ENCODE assay signal across 27 cellular contexts in genomic region chr12:98341021-98341420, GRCh38.
"Had no signal": no experiment of that assay in that cellular context is flagged by ENCODE, and none has a peak within 500 bp of the region (broad histone marks: within the 10 kb centered on the region; RNA-seq: fewer than 3 reads in every experiment).

No MANE protein-coding gene starts in this region.

- DNase-seq: stimulated activated CD4-positive, alpha-beta T cell treated with anti-CD3 and anti-CD28 coated beads, Interleukin-2, amount 100 ng/mL, for 48 hours; stimulated activated CD4-positive, alpha-beta T cell treated with anti-CD3 and anti-CD28 coated beads, Interleukin-4, amount 100 ng/mL, for 1 hour; stimulated activated CD4-positive, alpha-beta T cell treated with anti-CD3 and anti-CD28 coated beads, Interleukin-4, amount 100 ng/mL, for 24 hours; stimulated activated CD4-positive, alpha-beta T cell treated with anti-CD3 and anti-CD28 coated beads, Interleukin-4, amount 100 ng/mL, for 4 hours; stimulated activated CD8-positive, alpha-beta memory T cell treated with anti-CD3 and anti-CD28 coated beads, Interleukin-4, amount 100 ng/mL, for 48 hours; stimulated activated naive B cell treated with anti-CD40 and anti-IgM and Interleukin-4, amounts not matched to agents 10 μg/mL and 1 μg/mL and 100 μg/mL, for 72 hours; stimulated activated naive CD4-positive, alpha-beta T cell; stimulated activated naive CD4-positive, alpha-beta T cell treated with Interleukin-2 at 50 U/mL for 16 hours; stimulated activated naive CD8-positive, alpha-beta T cell treated with anti-CD3 and anti-CD28 coated beads, Interleukin-15, amount 100 ng/mL, for 72 hours; stimulated activated naive CD8-positive, alpha-beta T cell treated with anti-CD3 and anti-CD28 coated beads, Interleukin-15, Interleukin-2, amounts not matched to agents 100 U/mL and 50 U/mL, for 24 hours; stomach; substantia nigra; testis; thyroid gland; tibial artery; transverse colon; trophoblast cell; upper lobe of left lung; upper lobe of right lung; uterus had no signal

- ATAC-seq: stimulated activated effector memory CD8-positive, alpha-beta T cell treated with anti-CD3 and anti-CD28 coated beads, Interleukin-12 subunit alpha, Interleukin-12 subunit beta, amount 100 ng/mL, for 72 hours; stimulated activated memory B cell treated with anti-CD40 and anti-IgM and Interleukin-4, amounts not matched to agents 10 μg/mL and 1 μg/mL and 100 μg/mL, for 72 hours; stimulated activated naive B cell treated with anti-CD40 and anti-IgM and Interleukin-4, amounts not matched to agents 10 μg/mL and 1 μg/mL and 100 μg/mL, for 72 hours; stimulated activated naive CD8-positive, alpha-beta T cell treated with anti-CD3 and anti-CD28 coated beads, Interleukin-15, amount 100 ng/mL, for 72 hours; stimulated activated naive CD8-positive, alpha-beta T cell treated with anti-CD3 and anti-CD28 coated beads, Interleukin-15, Interleukin-2, amounts not matched to agents 100 U/mL and 50 U/mL, for 24 hours; upper lobe of right lung had no signal

- FAIRE-seq: urothelium cell line had no signal

- H3K27ac ChIP-seq: stomach, suprapubic skin, testis, thoracic aorta, thyroid gland, tibial artery, tibial nerve, transverse colon, upper lobe of left lung, upper lobe of right lung, uterus, vagina had no signal

- H3K4me3 ChIP-seq: stomach, suprapubic skin, testis, thoracic aorta, thyroid gland, tibial artery, tibial nerve, transverse colon, upper lobe of left lung, upper lobe of right lung, uterus, vagina had no signal

- H3K27me3 ChIP-seq: suprapubic skin, testis, thyroid gland, tibial artery, tibial nerve, transverse colon, upper lobe of left lung, upper lobe of right lung, uterus, vagina had no signal

- H3K36me3 ChIP-seq: stomach, suprapubic skin, thoracic aorta, thyroid gland, tibial artery, tibial nerve, transverse colon, upper lobe of left lung, upper lobe of right lung, uterus, vagina had no signal

- H3K9me3 ChIP-seq: stomach, suprapubic skin, testis, thoracic aorta, thyroid gland, tibial artery, tibial nerve, transverse colon, upper lobe of left lung, upper lobe of right lung, uterus, vagina had no signal

- H3K4me1 ChIP-seq: stomach, suprapubic skin, testis, thyroid gland, tibial artery, tibial nerve, transverse colon, upper lobe of left lung, upper lobe of right lung, uterus, vagina had no signal
